In the genomic region with DNA sequence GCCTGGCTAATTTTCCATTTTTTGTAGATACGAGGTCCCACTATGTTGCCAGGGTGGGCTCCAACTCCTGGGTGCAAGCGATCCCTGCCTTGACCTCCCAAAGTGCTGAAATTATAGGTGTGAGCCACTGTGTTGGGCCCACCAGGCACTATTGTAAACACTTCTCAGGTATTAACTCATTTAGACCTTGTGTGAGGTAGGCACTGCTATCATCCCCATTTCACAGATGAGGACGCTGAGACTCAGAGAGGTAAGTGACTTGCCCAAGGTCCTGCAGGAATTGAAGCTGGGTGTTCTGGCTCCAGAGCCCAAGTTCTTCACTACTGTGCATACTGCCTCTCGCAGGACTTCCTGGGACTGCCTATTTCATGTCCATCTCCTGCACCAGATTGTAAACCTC, we compare ENCODE assay signal across 14 cellular contexts.
"Had no signal": no experiment of that assay in that cellular context is flagged by ENCODE, and none has a peak within 500 bp of the region (broad histone marks: within the 10 kb centered on the region; RNA-seq: fewer than 3 reads in every experiment).

No MANE protein-coding gene starts in this region.

- H3K4me1 ChIP-seq: uterus had no signal

- H3K9me3 ChIP-seq: mucosa of descending colon, pancreas, sigmoid colon, testis, uterus had no signal

- DNase-seq: activated naive CD4-positive, alpha-beta T cell; activated T-cell treated with anti-CD3 and anti-CD28 coated beads, Interleukin-2, amount 50 U/mL, for 1 hour; effector memory CD4-positive, alpha-beta T cell; hippocampal formation; nephron progenitor cell; sigmoid colon; stimulated activated CD4-positive, alpha-beta T cell treated with anti-CD3 and anti-CD28 coated beads, Interleukin-4, amount 100 ng/mL, for 1 hour; stimulated activated naive CD4-positive, alpha-beta T cell; T-helper 9 cell; testis; uterus had no signal

- ATAC-seq: WTC11 had no signal

- H3K27ac ChIP-seq: sigmoid colon, testis, uterus had no signal

- H3K27me3 ChIP-seq: pancreas, sigmoid colon, testis, uterus had no signal

- H3K36me3 ChIP-seq: pancreas, sigmoid colon, uterus had no signal

- H3K4me3 ChIP-seq: mucosa of descending colon, pancreas, sigmoid colon, testis, uterus had no signal
